1 cellular context compared by ENCODE assay signal in the genomic region with DNA sequence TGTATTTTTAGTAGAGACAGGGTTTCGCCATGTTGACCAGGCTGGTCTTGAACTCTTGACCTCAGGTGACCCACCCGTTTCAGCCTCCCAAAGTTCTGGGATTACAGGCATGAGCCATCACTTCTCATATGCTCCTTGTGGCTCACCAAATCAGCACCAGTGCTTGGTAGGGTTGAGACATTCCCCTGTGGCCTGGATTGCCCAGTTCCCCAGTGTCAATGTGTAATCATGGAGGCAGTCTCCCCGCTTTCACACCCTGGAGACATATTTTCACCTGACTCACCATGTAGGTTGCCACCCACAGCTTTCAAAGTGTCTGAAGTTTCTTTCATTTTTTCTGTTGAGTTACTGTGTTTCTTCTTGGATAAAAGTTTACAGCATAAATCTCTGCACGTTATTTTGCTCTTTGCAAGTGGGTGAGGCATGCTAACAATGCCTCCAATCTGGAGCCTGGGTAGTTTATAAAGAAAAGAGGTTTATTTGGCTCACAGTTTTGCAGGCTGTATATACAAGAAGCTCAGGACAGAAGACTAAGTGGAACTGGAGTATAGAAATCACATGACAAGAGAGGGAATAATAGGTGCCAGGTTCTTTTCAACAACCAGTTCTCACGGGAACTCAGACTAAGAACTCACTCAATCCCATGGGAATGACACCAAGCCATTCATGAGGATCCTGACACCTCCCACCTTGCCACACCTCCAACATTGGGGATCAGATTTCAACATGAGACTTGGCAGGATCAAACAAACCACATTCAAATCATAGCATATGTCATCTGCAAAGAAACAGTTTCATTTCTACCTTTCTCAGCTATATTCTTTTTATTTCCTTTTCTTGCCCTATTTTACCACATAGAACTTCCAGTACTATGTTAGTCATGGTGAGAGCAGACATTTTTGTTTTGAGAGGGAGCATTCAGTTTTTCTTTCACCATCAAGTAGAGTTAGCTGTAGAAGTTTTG.
TF ChIP-seq lines count a peak whose summit lies in the region.

No MANE protein-coding gene starts in this region.

TF ChIP-seq in K562, 482 proteins besides CTCF, POLR2A, EP300 and RAD21 (continued from another document):
- TF ChIP-seq, protein P1, sequence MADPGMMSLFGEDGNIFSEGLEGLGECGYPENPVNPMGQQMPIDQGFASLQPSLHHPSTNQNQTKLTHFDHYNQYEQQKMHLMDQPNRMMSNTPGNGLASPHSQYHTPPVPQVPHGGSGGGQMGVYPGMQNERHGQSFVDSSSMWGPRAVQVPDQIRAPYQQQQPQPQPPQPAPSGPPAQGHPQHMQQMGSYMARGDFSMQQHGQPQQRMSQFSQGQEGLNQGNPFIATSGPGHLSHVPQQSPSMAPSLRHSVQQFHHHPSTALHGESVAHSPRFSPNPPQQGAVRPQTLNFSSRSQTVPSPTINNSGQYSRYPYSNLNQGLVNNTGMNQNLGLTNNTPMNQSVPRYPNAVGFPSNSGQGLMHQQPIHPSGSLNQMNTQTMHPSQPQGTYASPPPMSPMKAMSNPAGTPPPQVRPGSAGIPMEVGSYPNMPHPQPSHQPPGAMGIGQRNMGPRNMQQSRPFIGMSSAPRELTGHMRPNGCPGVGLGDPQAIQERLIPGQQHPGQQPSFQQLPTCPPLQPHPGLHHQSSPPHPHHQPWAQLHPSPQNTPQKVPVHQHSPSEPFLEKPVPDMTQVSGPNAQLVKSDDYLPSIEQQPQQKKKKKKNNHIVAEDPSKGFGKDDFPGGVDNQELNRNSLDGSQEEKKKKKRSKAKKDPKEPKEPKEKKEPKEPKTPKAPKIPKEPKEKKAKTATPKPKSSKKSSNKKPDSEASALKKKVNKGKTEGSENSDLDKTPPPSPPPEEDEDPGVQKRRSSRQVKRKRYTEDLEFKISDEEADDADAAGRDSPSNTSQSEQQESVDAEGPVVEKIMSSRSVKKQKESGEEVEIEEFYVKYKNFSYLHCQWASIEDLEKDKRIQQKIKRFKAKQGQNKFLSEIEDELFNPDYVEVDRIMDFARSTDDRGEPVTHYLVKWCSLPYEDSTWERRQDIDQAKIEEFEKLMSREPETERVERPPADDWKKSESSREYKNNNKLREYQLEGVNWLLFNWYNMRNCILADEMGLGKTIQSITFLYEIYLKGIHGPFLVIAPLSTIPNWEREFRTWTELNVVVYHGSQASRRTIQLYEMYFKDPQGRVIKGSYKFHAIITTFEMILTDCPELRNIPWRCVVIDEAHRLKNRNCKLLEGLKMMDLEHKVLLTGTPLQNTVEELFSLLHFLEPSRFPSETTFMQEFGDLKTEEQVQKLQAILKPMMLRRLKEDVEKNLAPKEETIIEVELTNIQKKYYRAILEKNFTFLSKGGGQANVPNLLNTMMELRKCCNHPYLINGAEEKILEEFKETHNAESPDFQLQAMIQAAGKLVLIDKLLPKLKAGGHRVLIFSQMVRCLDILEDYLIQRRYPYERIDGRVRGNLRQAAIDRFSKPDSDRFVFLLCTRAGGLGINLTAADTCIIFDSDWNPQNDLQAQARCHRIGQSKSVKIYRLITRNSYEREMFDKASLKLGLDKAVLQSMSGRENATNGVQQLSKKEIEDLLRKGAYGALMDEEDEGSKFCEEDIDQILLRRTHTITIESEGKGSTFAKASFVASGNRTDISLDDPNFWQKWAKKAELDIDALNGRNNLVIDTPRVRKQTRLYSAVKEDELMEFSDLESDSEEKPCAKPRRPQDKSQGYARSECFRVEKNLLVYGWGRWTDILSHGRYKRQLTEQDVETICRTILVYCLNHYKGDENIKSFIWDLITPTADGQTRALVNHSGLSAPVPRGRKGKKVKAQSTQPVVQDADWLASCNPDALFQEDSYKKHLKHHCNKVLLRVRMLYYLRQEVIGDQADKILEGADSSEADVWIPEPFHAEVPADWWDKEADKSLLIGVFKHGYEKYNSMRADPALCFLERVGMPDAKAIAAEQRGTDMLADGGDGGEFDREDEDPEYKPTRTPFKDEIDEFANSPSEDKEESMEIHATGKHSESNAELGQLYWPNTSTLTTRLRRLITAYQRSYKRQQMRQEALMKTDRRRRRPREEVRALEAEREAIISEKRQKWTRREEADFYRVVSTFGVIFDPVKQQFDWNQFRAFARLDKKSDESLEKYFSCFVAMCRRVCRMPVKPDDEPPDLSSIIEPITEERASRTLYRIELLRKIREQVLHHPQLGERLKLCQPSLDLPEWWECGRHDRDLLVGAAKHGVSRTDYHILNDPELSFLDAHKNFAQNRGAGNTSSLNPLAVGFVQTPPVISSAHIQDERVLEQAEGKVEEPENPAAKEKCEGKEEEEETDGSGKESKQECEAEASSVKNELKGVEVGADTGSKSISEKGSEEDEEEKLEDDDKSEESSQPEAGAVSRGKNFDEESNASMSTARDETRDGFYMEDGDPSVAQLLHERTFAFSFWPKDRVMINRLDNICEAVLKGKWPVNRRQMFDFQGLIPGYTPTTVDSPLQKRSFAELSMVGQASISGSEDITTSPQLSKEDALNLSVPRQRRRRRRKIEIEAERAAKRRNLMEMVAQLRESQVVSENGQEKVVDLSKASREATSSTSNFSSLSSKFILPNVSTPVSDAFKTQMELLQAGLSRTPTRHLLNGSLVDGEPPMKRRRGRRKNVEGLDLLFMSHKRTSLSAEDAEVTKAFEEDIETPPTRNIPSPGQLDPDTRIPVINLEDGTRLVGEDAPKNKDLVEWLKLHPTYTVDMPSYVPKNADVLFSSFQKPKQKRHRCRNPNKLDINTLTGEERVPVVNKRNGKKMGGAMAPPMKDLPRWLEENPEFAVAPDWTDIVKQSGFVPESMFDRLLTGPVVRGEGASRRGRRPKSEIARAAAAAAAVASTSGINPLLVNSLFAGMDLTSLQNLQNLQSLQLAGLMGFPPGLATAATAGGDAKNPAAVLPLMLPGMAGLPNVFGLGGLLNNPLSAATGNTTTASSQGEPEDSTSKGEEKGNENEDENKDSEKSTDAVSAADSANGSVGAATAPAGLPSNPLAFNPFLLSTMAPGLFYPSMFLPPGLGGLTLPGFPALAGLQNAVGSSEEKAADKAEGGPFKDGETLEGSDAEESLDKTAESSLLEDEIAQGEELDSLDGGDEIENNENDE (IDR thresholded peaks at IDR 0.05; ENCODE audit: low read depth, low read length): no peak
- TF ChIP-seq TOE1 (IDR thresholded peaks at IDR 0.05; ENCODE audit: borderline replicate concordance) (no peak), TOE1 (CRISPR knock-in tag; IDR thresholded peaks at IDR 0.05; ENCODE audit: borderline replicate concordance, low read depth) (no peak), ZNF766 (CRISPR knock-in tag; conservative IDR thresholded peaks at IDR 0.05) (peak; percentile 68; the same call in 1 of the 2 replicates), E2F3 (CRISPR knock-in tag; IDR thresholded peaks at IDR 0.05) (no peak), ZNF197 (CRISPR knock-in tag; IDR thresholded peaks at IDR 0.05; ENCODE audit: low read depth) (no peak)
- TF ChIP-seq, protein P2, sequence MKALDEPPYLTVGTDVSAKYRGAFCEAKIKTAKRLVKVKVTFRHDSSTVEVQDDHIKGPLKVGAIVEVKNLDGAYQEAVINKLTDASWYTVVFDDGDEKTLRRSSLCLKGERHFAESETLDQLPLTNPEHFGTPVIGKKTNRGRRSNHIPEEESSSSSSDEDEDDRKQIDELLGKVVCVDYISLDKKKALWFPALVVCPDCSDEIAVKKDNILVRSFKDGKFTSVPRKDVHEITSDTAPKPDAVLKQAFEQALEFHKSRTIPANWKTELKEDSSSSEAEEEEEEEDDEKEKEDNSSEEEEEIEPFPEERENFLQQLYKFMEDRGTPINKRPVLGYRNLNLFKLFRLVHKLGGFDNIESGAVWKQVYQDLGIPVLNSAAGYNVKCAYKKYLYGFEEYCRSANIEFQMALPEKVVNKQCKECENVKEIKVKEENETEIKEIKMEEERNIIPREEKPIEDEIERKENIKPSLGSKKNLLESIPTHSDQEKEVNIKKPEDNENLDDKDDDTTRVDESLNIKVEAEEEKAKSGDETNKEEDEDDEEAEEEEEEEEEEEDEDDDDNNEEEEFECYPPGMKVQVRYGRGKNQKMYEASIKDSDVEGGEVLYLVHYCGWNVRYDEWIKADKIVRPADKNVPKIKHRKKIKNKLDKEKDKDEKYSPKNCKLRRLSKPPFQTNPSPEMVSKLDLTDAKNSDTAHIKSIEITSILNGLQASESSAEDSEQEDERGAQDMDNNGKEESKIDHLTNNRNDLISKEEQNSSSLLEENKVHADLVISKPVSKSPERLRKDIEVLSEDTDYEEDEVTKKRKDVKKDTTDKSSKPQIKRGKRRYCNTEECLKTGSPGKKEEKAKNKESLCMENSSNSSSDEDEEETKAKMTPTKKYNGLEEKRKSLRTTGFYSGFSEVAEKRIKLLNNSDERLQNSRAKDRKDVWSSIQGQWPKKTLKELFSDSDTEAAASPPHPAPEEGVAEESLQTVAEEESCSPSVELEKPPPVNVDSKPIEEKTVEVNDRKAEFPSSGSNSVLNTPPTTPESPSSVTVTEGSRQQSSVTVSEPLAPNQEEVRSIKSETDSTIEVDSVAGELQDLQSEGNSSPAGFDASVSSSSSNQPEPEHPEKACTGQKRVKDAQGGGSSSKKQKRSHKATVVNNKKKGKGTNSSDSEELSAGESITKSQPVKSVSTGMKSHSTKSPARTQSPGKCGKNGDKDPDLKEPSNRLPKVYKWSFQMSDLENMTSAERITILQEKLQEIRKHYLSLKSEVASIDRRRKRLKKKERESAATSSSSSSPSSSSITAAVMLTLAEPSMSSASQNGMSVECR (CRISPR knock-in tag; IDR thresholded peaks at IDR 0.05): no peak
- TF ChIP-seq, protein P3, sequence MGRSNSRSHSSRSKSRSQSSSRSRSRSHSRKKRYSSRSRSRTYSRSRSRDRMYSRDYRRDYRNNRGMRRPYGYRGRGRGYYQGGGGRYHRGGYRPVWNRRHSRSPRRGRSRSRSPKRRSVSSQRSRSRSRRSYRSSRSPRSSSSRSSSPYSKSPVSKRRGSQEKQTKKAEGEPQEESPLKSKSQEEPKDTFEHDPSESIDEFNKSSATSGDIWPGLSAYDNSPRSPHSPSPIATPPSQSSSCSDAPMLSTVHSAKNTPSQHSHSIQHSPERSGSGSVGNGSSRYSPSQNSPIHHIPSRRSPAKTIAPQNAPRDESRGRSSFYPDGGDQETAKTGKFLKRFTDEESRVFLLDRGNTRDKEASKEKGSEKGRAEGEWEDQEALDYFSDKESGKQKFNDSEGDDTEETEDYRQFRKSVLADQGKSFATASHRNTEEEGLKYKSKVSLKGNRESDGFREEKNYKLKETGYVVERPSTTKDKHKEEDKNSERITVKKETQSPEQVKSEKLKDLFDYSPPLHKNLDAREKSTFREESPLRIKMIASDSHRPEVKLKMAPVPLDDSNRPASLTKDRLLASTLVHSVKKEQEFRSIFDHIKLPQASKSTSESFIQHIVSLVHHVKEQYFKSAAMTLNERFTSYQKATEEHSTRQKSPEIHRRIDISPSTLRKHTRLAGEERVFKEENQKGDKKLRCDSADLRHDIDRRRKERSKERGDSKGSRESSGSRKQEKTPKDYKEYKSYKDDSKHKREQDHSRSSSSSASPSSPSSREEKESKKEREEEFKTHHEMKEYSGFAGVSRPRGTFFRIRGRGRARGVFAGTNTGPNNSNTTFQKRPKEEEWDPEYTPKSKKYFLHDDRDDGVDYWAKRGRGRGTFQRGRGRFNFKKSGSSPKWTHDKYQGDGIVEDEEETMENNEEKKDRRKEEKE (IDR thresholded peaks at IDR 0.05; ENCODE audit: borderline replicate concordance in 1 of 2, control insufficient read depth in 1 of 2, low read depth in 2 of 2, low read length in 1 of 2): no peak
